12 cellular contexts compared by ENCODE assay signal in the genomic region with DNA sequence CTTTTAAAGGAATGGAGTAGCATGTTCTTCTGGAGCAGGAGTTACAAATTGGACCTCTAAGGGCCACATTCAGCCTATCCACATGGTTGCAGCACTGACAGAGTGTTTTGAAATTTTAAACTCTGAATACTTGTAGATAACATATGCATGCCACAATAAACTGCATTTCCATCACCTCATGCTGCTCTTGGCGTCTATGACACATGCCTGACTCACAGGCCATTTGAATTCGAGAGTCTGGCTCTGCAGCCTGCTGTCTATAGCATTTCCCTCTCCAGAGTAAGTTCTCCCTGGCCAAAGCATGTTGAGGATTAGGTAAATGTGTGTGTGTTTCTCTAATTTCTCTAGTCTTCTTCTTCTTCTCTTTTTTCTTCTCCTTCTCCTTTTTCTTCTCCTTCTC. TPM values are rescaled to one million over a fixed set of nuclear protein-coding genes. Genes with fewer than 3 reads are reported as not detected.
DNase-seq lines count a peak whose midpoint lies in the region; ATAC-seq, FAIRE-seq and TF ChIP-seq lines count a peak whose summit lies in the region.
"Had no signal": no experiment of that assay in that cellular context is flagged by ENCODE, and none has a peak within 500 bp of the region (broad histone marks: within the 10 kb centered on the region; RNA-seq: fewer than 3 reads in every experiment).

No MANE protein-coding gene starts in this region.

- H3K79me1 ChIP-seq in mesendoderm (ENCODE audit: low read length) = no peaks in the 10 kb centered on the region

- H3K4me1 ChIP-seq in Karpas-422 (ENCODE audit: low read length) (no peaks in the 10 kb centered on the region; the same call in 1 of the 2 replicates), mesendoderm (ENCODE audit: control insufficient read depth, low read depth, low read length) (peaks cover 12% of the 10 kb centered on the region)

- no peak overlapping the region for H2AK5ac ChIP-seq in mesendoderm (ENCODE audit: low read length)

- H3K18ac ChIP-seq in mesendoderm (ENCODE audit: low read length) = peak overlapping the region; percentile 6

- no peaks in the 10 kb centered on the region for H3K36me3 ChIP-seq in BJ (ENCODE audit: control insufficient read depth, insufficient read depth, low read length)
- H3K36me3 ChIP-seq in Karpas-422 (ENCODE audit: insufficient read depth, low read length) = no peaks in the 10 kb centered on the region
- H3K36me3 ChIP-seq in bronchial epithelial cell (ENCODE audit: control insufficient read depth, insufficient read depth, low read length) = no peaks in the 10 kb centered on the region
- no peaks in the 10 kb centered on the region for H3K36me3 ChIP-seq in mesendoderm (ENCODE audit: control insufficient read depth, insufficient read depth, low read length)

- H4K5ac ChIP-seq in mesendoderm (ENCODE audit: low read length) = no peak overlapping the region

- H2BK5ac ChIP-seq in mesendoderm (ENCODE audit: low read length) = peak overlapping the region; percentile 68

- no peak overlapping the region for H3K4me3 ChIP-seq in BJ (ENCODE audit: low read depth, low read length)
- no peak overlapping the region for H3K4me3 ChIP-seq in Karpas-422 (ENCODE audit: low read length)
- no peak overlapping the region for H3K4me3 ChIP-seq in bronchial epithelial cell (ENCODE audit: low read depth, low read length)
- no peak overlapping the region for H3K4me3 ChIP-seq in mesendoderm (ENCODE audit: low read length)

- H2BK120ac ChIP-seq in mesendoderm (ENCODE audit: low read depth, low read length) = no peak overlapping the region

- H3K27ac Mint-ChIP-seq in T-helper 2 cell treated with Interferon-gamma antibody and Interleukin-4, amounts not matched to agents 5 μg/mL and 100 μg/mL, for 36 hours = no peak overlapping the region
- H3K27ac Mint-ChIP-seq in endothelial cell (ENCODE audit: unreplicated experiment) = no peak overlapping the region
- no peak overlapping the region for H3K27ac Mint-ChIP-seq in activated naive CD4-positive, alpha-beta T cell treated with anti-CD3 and anti-CD28 coated beads, Interleukin-2, amount 50 U/mL, for 72 hours
- H3K27ac Mint-ChIP-seq: type B pancreatic cell had no signal

- H3K9me3 ChIP-seq in Karpas-422 (ENCODE audit: low read length) = no peaks in the 10 kb centered on the region

- POLR2A ChIA-PET in BJ (lab: Charles Lee) = no interaction called here

- H3K27ac ChIP-seq in Karpas-422 (ENCODE audit: low read length) (no peak overlapping the region), mesendoderm (ENCODE audit: low read depth, low read length) (peak overlapping the region; percentile 12)

- H3K4ac ChIP-seq in mesendoderm (ENCODE audit: low read depth, low read length) = no peak overlapping the region

- CTCF ChIA-PET in BJ (lab: Yijun Ruan, JAX) = interaction anchor here (1.2 kb wide), 1 partner anchor 88 kb away, joined by 3 read pairs; no protein-coding TSS in a partner anchor

- DNase-seq in BJ (ENCODE audit: low read depth) (peak; percentile 81), Karpas-422 (peak; percentile 15), bronchial epithelial cell (ENCODE audit: low read depth) (peak; percentile 97), mesendoderm (peak; percentile 88), endothelial cell (ENCODE audit: low spot score) (no peak)
- no peak for DNase-seq in T-helper 2 cell treated with Interferon-gamma antibody and Interleukin-4, amounts not matched to agents 5 μg/mL and 100 μg/mL, for 36 hours (ENCODE audit: low spot score)
- DNase-seq in activated naive CD4-positive, alpha-beta T cell treated with anti-CD3 and anti-CD28 coated beads, Interleukin-2, amount 50 U/mL, for 72 hours (ENCODE audit: low spot score in 2 of 2) = no peak
- DNase-seq: DND-41, NCI-H2029 treated with DMSO at 0.1 percent for 48 hours had no signal

- TF ChIP-seq CTCF in BJ (IDR thresholded peaks at IDR 0.05; ENCODE audit: insufficient read depth, low read depth, low read length) (no peak), bronchial epithelial cell (IDR thresholded peaks at IDR 0.05; ENCODE audit: insufficient read depth, low read length, severe bottlenecking) (no peak), endothelial cell (IDR thresholded peaks at IDR 0.05; ENCODE audit: unreplicated experiment) (no peak)

- no CpG with 5 or more reads among the region's 2 CpGs for WGBS in mesendoderm (ENCODE audit: extremely low coverage, insufficient coverage, low lambda C conversion rate)

- no peaks in the 10 kb centered on the region for H4K20me1 ChIP-seq in Karpas-422 (ENCODE audit: insufficient read depth, low read depth, low read length)

- no peak for FAIRE-seq in bronchial epithelial cell (lab: Jason Lieb, UNC)

- no peaks in the 10 kb centered on the region for H3K4me1 Mint-ChIP-seq in T-helper 2 cell treated with Interferon-gamma antibody and Interleukin-4, amounts not matched to agents 5 μg/mL and 100 μg/mL, for 36 hours (ENCODE audit: low read depth)
- peaks cover 17% of the 10 kb centered on the region for H3K4me1 Mint-ChIP-seq in endothelial cell (ENCODE audit: unreplicated experiment)

- peak overlapping the region; percentile 50 for H3K56ac ChIP-seq in mesendoderm (ENCODE audit: low read length)

- no peaks in the 10 kb centered on the region for H3K9me2 ChIP-seq in Karpas-422 (replicated peaks; ENCODE audit: insufficient read depth, low read length)

- H3K36me3 Mint-ChIP-seq in T-helper 2 cell treated with Interferon-gamma antibody and Interleukin-4, amounts not matched to agents 5 μg/mL and 100 μg/mL, for 36 hours (ENCODE audit: low read depth) = no peaks in the 10 kb centered on the region
- no peaks in the 10 kb centered on the region for H3K36me3 Mint-ChIP-seq in endothelial cell (ENCODE audit: low read depth, unreplicated experiment)
- H3K36me3 Mint-ChIP-seq in activated naive CD4-positive, alpha-beta T cell treated with anti-CD3 and anti-CD28 coated beads, Interleukin-2, amount 50 U/mL, for 72 hours = peaks cover 4 to 6% of the 10 kb centered on the region in 2 donors
- H3K36me3 Mint-ChIP-seq: type B pancreatic cell had no signal

- no peak overlapping the region for H2AFZ ChIP-seq in Karpas-422 (ENCODE audit: low read length)

- no peak overlapping the region for H4K8ac ChIP-seq in mesendoderm (ENCODE audit: low read depth, low read length)

- H3K27me3 ChIP-seq in BJ (ENCODE audit: control insufficient read depth, insufficient read depth, low read length) (no peaks in the 10 kb centered on the region), Karpas-422 (ENCODE audit: low read length) (no peaks in the 10 kb centered on the region), bronchial epithelial cell (ENCODE audit: control insufficient read depth, insufficient read depth, low read length) (no peaks in the 10 kb centered on the region), mesendoderm (ENCODE audit: insufficient read depth, low read length, poor library complexity) (no peaks in the 10 kb centered on the region)

- H3K4me3 Mint-ChIP-seq in T-helper 2 cell treated with Interferon-gamma antibody and Interleukin-4, amounts not matched to agents 5 μg/mL and 100 μg/mL, for 36 hours = no peak overlapping the region
- H3K4me3 Mint-ChIP-seq in endothelial cell (ENCODE audit: unreplicated experiment) = no peak overlapping the region
- H3K4me3 Mint-ChIP-seq: type B pancreatic cell had no signal

- H3K27me3 Mint-ChIP-seq in T-helper 2 cell treated with Interferon-gamma antibody and Interleukin-4, amounts not matched to agents 5 μg/mL and 100 μg/mL, for 36 hours (ENCODE audit: low read depth) = no peaks in the 10 kb centered on the region
- peaks cover 1% of the 10 kb centered on the region for H3K27me3 Mint-ChIP-seq in endothelial cell (ENCODE audit: unreplicated experiment)

- no peak overlapping the region for H3K23ac ChIP-seq in mesendoderm (ENCODE audit: low read length)

- H3K9ac ChIP-seq in Karpas-422 (ENCODE audit: low read length) (no peak overlapping the region), mesendoderm (ENCODE audit: low read length) (no peak overlapping the region)

- no peak for ATAC-seq in HG03097 (IDR thresholded peaks at IDR 0.05; ENCODE audit: low FRiP score, unreplicated experiment)
- no peak for ATAC-seq in activated naive CD4-positive, alpha-beta T cell treated with anti-CD3 and anti-CD28 coated beads, Interleukin-2, amount 50 U/mL, for 72 hours

- H3K4me2 ChIP-seq in Karpas-422 (ENCODE audit: low read depth, low read length, poor library complexity, severe bottlenecking) = no peak overlapping the region
- H3K4me2 ChIP-seq in mesendoderm (ENCODE audit: low read length) = no peak overlapping the region

- no peak overlapping the region for H2BK15ac ChIP-seq in mesendoderm (replicated peaks; ENCODE audit: low read depth)

- H3K9me3 Mint-ChIP-seq in T-helper 2 cell treated with Interferon-gamma antibody and Interleukin-4, amounts not matched to agents 5 μg/mL and 100 μg/mL, for 36 hours = peaks cover 35% of the 10 kb centered on the region
- H3K9me3 Mint-ChIP-seq in endothelial cell (ENCODE audit: unreplicated experiment) = no peaks in the 10 kb centered on the region
- H3K9me3 Mint-ChIP-seq in activated naive CD4-positive, alpha-beta T cell treated with anti-CD3 and anti-CD28 coated beads, Interleukin-2, amount 50 U/mL, for 72 hours = peaks cover 11 to 25% of the 10 kb centered on the region in 2 donors
- H3K9me3 Mint-ChIP-seq: type B pancreatic cell had no signal

- no peaks in the 10 kb centered on the region for H3K79me2 ChIP-seq in Karpas-422 (ENCODE audit: low read length)
- no peaks in the 10 kb centered on the region for H3K79me2 ChIP-seq in mesendoderm (ENCODE audit: control insufficient read depth, insufficient read depth, low read length)

RNA-seq across cellular contexts. Expression of gene MYOCD, which starts 28.7 kb away (rescaled TPM):
- polyA plus RNA-seq in BJ (2011; rRNA removed) = 13.3 and 18.3 TPM in 2 replicates
- polyA minus RNA-seq in BJ (2011; rRNA and poly(A)+ RNA removed) = 23.3 and 25.9 TPM in 2 replicates
- not detected in 2 replicates for total RNA-seq in Karpas-422 (2014; rRNA removed; shearing (Covaris generic); ENCODE audit: low replicate concordance)
- total RNA-seq in bronchial epithelial cell = under 0.01 TPM in 1 of 2 replicates, not detected in the other
- polyA plus RNA-seq in mesendoderm (2013, experiment 1 of 2) = 1.9 TPM
- 1.8 TPM for polyA plus RNA-seq in mesendoderm (2013, experiment 2 of 2)
- total RNA-seq in endothelial cell (ENCODE audit: unreplicated experiment) = 0.38 TPM
- total RNA-seq in activated naive CD4-positive, alpha-beta T cell treated with anti-CD3 and anti-CD28 coated beads, Interleukin-2, amount 50 U/mL, for 72 hours = not detected
- total RNA-seq: SK-MEL-5 had no signal

Comparison
In these comparisons a context has a peak if more than half of its experiments do, and no peak if none do; other contexts are left out.
1. DNase-seq: peak in BJ (single experiment), Karpas-422 (single experiment), bronchial epithelial cell (single experiment) and mesendoderm (single experiment); none in T-helper 2 cell treated with Interferon-gamma antibody and Interleukin-4, amounts not matched to agents 5 μg/mL and 100 μg/mL, for 36 hours (single experiment), endothelial cell (single experiment) and activated naive CD4-positive, alpha-beta T cell treated with anti-CD3 and anti-CD28 coated beads, Interleukin-2, amount 50 U/mL, for 72 hours (0 of 2).